ENCODE assay signal across 8 cellular contexts in genomic region chr11:66592457-66593302, GRCh38. TPM values are rescaled to one million over a fixed set of nuclear protein-coding genes. Genes with fewer than 3 reads are reported as not detected.
DNase-seq lines count a peak whose midpoint lies in the region; ATAC-seq and TF ChIP-seq lines count a peak whose summit lies in the region.

Gene CCDC87, minus strand, starts transcription at chr11:66593063. Its CDS starts 48 bp downstream, at chr11:66593015.
Gene CCS, plus strand, starts transcription at chr11:66593185. Its CDS starts 77 bp downstream, at chr11:66593262.

- no peaks in the 10 kb centered on the region for H3K27me3 ChIP-seq in right atrium auricular region
- H3K27me3 ChIP-seq in rectal smooth muscle tissue (ENCODE audit: control insufficient read depth, insufficient read depth, low read length), result no peaks in the 10 kb centered on the region
- H3K27me3 ChIP-seq in aorta (ENCODE audit: control insufficient read depth in 1 of 2, insufficient read depth in 2 of 2, low read length in 1 of 2), result no peaks in the 10 kb centered on the region

- H3K27ac Mint-ChIP-seq in T-cell, result peak within 1 kb of the TSS; percentile 99 to 100

- H3K4me1 ChIP-seq in right atrium auricular region (peaks cover 0 to 36% of the 10 kb centered on the region in 2 donors), rectal smooth muscle tissue (ENCODE audit: control insufficient read depth, insufficient read depth, low read length) (peaks cover 14% of the 10 kb centered on the region), aorta (ENCODE audit: control insufficient read depth in 1 of 2, insufficient read depth in 2 of 2, low read length in 2 of 2) (peaks cover 0 to 3% of the 10 kb centered on the region in 2 donors)

- 14 to 15% methylated on average over 68 of the region's 68 CpGs for WGBS in aorta, 2 donors

- POLR2A ChIA-PET in T-cell (lab: Charles Lee), result interaction anchor here (0.5 to 1.6 kb wide), 7 partner anchors 24 to 111 kb away, joined by 3 to 11 read pairs (median 5); partner anchors contain the start of genes RBM14 (in 2 of the 2) and RBM4 (in 1 of the 2)

- TF ChIP-seq CTCF in GM13977 (IDR thresholded peaks at IDR 0.05; ENCODE audit: extremely low read depth, insufficient read depth, missing control alignments), result peak; percentile 51
- TF ChIP-seq CTCF in right atrium auricular region (IDR thresholded peaks at IDR 0.05), result peak; percentile 52 to 81

- H3K27ac ChIP-seq in right atrium auricular region, result peak within 1 kb of the TSS; percentile 83 to 84
- H3K27ac ChIP-seq in rectal smooth muscle tissue (ENCODE audit: low read depth, low read length), result peak within 1 kb of the TSS; percentile 84
- H3K27ac ChIP-seq in aorta (ENCODE audit: low read depth in 1 of 2, low read length in 2 of 2), result peak within 1 kb of the TSS in 1 of 2 donors; percentile 50

- DNase-seq in GM13977 (ENCODE audit: low spot score) (peak; percentile 100), NCI-H146 (lab: John Stamatoyannopoulos, UW) (peak; percentile 95), T-cell (peak; percentile 95 to 100 (median 98)), amygdala (lab: John Stamatoyannopoulos, UW) (peak; percentile 34 to 98 (median 90)), right atrium auricular region (ENCODE audit: low spot score) (peak; percentile 97), aorta (peak; percentile 99 to 100)

- no peaks in the 10 kb centered on the region for H3K9me3 ChIP-seq in right atrium auricular region
- no peaks in the 10 kb centered on the region for H3K9me3 ChIP-seq in aorta (ENCODE audit: control insufficient read depth, low read length)

- CTCF ChIA-PET in T-cell (lab: Charles Lee), result interaction anchor here (0.5 to 1.8 kb wide), 9 partner anchors 13 to 240 kb away, joined by 3 to 17 read pairs (median 4); partner anchors contain the start of genes CTSF (in 1 of the 2), RBM4 (in 1 of the 2) and RBM4B (in 1 of the 2)

- peaks cover 34 to 40% (median 35%) of the 10 kb centered on the region in 3 donors for H3K4me1 Mint-ChIP-seq in T-cell

- H3K27me3 Mint-ChIP-seq in T-cell, result no peaks in the 10 kb centered on the region

- peak within 1 kb of the TSS; percentile 92 to 100 (median 100) for H3K4me3 Mint-ChIP-seq in T-cell

- in situ Hi-C loops in GM13977 (cut with MboI; ENCODE audit: low pct_unique_long_range_greater_than_20kb, low sequenced_read_pairs, unreplicated experiment), result no loop called here

- H3K36me3 Mint-ChIP-seq in T-cell, result no peaks in the 10 kb centered on the region

- intact Hi-C loops in aorta (cut with DNase I), result no loop called here

- no peaks in the 10 kb centered on the region for H3K9me3 Mint-ChIP-seq in T-cell

- H3K4me3 ChIP-seq in right atrium auricular region (peak within 1 kb of the TSS; percentile 59 to 60), rectal smooth muscle tissue (ENCODE audit: low read length) (peak within 1 kb of the TSS; percentile 82), aorta (ENCODE audit: low read length in 2 of 2) (peak within 1 kb of the TSS; percentile 49 to 55)

- peak within 1 kb of the TSS; percentile 58 for H3K9ac ChIP-seq in rectal smooth muscle tissue (ENCODE audit: low read length)

- H3K36me3 ChIP-seq in right atrium auricular region (no peaks in the 10 kb centered on the region), rectal smooth muscle tissue (ENCODE audit: control insufficient read depth, insufficient read depth, low read length) (no peaks in the 10 kb centered on the region), aorta (ENCODE audit: control insufficient read depth in 1 of 2, insufficient read depth in 2 of 2, low read length in 1 of 2) (no peaks in the 10 kb centered on the region)

- peak; percentile 89 for ATAC-seq in HG02870 (IDR thresholded peaks at IDR 0.05; ENCODE audit: unreplicated experiment)
- peak; percentile 96 to 99 (median 98) for ATAC-seq in T-cell (replicated peaks in 1 of 4)
- peak; percentile 98 for ATAC-seq in aorta (ENCODE audit: low FRiP score)

RNA-seq across cellular contexts. Expression of gene CCDC87, which starts in this region (rescaled TPM):
- total RNA-seq in T-cell (under 1 TPM; 0.10 to 0.65 (median 0.32) TPM), right atrium auricular region (under 1 TPM; 0.26 to 0.86 TPM), aorta (under 1 TPM; 0.19 to 0.33 TPM)
- under 1 TPM in 1 of 2 donors, not detected in 1; 0.10 TPM for polyA plus RNA-seq in aorta

RNA-seq across cellular contexts. Expression of gene CCS, which starts in this region (rescaled TPM):
- total RNA-seq in T-cell (10 to 100 TPM; 32.3 to 69.5 (median 58.3) TPM), right atrium auricular region (10 to 100 TPM; 13.8 to 18.6 TPM), aorta (10 to 100 TPM; 25.7 to 48.0 TPM)
- 100 to 1,000 TPM in 1 of 2 donors, 10 to 100 TPM in 1; 29.8 to 287 TPM for polyA plus RNA-seq in aorta
